Comparison of ENCODE assay signal across 2 cellular contexts in the genomic region with DNA sequence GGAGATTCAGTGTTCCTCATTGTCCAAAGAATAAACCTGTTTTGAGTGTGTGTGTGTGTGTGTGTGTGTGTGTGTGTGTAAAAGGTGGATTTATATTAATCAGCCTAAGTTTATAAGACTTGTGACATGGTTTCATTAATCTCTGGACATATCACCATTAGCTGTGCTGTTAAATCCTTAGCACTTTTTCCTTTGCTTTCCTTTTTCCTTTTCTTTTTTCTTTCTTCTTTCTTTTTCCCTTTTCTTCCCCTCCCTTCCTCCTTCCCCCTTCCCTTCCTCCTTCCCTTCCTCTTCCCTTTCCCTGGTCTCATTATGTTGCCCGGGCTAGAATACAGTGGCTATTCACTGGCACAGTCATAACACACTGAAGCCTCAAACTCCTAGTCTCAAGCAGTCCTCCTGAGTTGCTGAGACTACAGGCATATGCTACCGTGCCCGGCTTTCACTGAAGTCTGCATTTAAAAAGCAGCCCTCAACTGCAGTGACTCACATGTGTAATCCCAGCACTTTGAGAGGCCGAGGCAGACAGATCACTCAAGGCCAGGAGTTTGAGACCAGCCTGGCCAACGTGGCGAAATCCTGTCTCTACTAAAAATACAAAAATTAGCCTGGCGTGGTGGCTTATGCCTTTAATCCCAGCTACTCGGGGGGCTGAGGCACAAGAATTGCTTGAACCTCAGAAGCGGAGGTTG.
TF ChIP-seq lines count a peak whose summit lies in the region.

No MANE protein-coding gene starts in this region.

TF ChIP-seq in HEK293, 187 proteins besides CTCF, POLR2A, EP300 and RAD21:
- no peak for TF ChIP-seq ZNF544 (tag by site-specific recombination; IDR thresholded peaks at IDR 0.05)
- TF ChIP-seq, protein P1, sequence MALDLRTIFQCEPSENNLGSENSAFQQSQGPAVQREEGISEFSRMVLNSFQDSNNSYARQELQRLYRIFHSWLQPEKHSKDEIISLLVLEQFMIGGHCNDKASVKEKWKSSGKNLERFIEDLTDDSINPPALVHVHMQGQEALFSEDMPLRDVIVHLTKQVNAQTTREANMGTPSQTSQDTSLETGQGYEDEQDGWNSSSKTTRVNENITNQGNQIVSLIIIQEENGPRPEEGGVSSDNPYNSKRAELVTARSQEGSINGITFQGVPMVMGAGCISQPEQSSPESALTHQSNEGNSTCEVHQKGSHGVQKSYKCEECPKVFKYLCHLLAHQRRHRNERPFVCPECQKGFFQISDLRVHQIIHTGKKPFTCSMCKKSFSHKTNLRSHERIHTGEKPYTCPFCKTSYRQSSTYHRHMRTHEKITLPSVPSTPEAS (tag by site-specific recombination; IDR thresholded peaks at IDR 0.05) = 0 out of 2 replicates have a peak, but pooled peaks have one; percentile 23
- peak; percentile 63 for TF ChIP-seq ZNF366 (tag by site-specific recombination; conservative IDR thresholded peaks at IDR 0.05)
- peak; percentile 92 for TF ChIP-seq PRDM1 (tag by site-specific recombination; IDR thresholded peaks at IDR 0.05)

TF ChIP-seq in K562, 482 proteins besides CTCF, POLR2A, EP300 and RAD21:
- TF ChIP-seq OTX1 (CRISPR knock-in tag; IDR thresholded peaks at IDR 0.05) (peak; percentile 15; the same call in 1 of the 2 replicates), HNRNPK (IDR thresholded peaks at IDR 0.05; ENCODE audit: low read depth, low read length, poor library complexity, severe bottlenecking) (peak; percentile 18), YBX1 (IDR thresholded peaks at IDR 0.05) (no peak), PCBP2 (IDR thresholded peaks at IDR 0.05; ENCODE audit: low read depth, low read length, poor library complexity, severe bottlenecking) (peak; percentile 32)
- TF ChIP-seq, protein P2, sequence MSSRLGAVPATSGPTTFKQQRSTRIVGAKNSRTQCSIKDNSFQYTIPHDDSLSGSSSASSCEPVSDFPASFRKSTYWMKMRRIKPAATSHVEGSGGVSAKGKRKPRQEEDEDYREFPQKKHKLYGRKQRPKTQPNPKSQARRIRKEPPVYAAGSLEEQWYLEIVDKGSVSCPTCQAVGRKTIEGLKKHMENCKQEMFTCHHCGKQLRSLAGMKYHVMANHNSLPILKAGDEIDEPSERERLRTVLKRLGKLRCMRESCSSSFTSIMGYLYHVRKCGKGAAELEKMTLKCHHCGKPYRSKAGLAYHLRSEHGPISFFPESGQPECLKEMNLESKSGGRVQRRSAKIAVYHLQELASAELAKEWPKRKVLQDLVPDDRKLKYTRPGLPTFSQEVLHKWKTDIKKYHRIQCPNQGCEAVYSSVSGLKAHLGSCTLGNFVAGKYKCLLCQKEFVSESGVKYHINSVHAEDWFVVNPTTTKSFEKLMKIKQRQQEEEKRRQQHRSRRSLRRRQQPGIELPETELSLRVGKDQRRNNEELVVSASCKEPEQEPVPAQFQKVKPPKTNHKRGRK (tag; IDR thresholded peaks at IDR 0.05) = peak; percentile 42; the same call in 1 of the 2 replicates
- TF ChIP-seq, protein P3, sequence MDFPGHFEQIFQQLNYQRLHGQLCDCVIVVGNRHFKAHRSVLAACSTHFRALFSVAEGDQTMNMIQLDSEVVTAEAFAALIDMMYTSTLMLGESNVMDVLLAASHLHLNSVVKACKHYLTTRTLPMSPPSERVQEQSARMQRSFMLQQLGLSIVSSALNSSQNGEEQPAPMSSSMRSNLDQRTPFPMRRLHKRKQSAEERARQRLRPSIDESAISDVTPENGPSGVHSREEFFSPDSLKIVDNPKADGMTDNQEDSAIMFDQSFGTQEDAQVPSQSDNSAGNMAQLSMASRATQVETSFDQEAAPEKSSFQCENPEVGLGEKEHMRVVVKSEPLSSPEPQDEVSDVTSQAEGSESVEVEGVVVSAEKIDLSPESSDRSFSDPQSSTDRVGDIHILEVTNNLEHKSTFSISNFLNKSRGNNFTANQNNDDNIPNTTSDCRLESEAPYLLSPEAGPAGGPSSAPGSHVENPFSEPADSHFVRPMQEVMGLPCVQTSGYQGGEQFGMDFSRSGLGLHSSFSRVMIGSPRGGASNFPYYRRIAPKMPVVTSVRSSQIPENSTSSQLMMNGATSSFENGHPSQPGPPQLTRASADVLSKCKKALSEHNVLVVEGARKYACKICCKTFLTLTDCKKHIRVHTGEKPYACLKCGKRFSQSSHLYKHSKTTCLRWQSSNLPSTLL (IDR thresholded peaks at IDR 0.05) = no peak
